Comparison of ENCODE assay signal across 14 cellular contexts in genomic region chr5:157821822-157822622, GRCh38. TPM values are rescaled to one million over a fixed set of nuclear protein-coding genes. Genes with fewer than 3 reads are reported as not detected.
A peak's percentile ranks its signal among the peaks of the same experiment; 100 is the strongest.
DNase-seq lines count a peak whose midpoint lies in the region; ATAC-seq, FAIRE-seq and TF ChIP-seq lines count a peak whose summit lies in the region.
"Had no signal": no experiment of that assay in that cellular context is flagged by ENCODE, and none has a peak within 500 bp of the region (broad histone marks: within the 10 kb centered on the region; RNA-seq: fewer than 3 reads in every experiment).

No MANE protein-coding gene starts in this region.

- no peak overlapping the region for H2BK120ac ChIP-seq in H9 (ENCODE audit: low read depth, low read length, poor library complexity, severe bottlenecking)

- no peak overlapping the region for H2BK15ac ChIP-seq in H9 (ENCODE audit: low read depth, low read length)

- no peak overlapping the region for H4K91ac ChIP-seq in H9 (ENCODE audit: insufficient read length, low read depth, low read length)

- no peak overlapping the region for H2BK5ac ChIP-seq in H9 (ENCODE audit: insufficient read length, low read length)

- no peak overlapping the region for H4K8ac ChIP-seq in H9 (replicated peaks; ENCODE audit: insufficient read length, low read depth, low read length)

- no peak for TF ChIP-seq POLR2A in testis (IDR thresholded peaks at IDR 0.05)

- H2BK12ac ChIP-seq in H9 (ENCODE audit: insufficient read length, low read depth, low read length) = no peak overlapping the region

- no peak overlapping the region for H3K4ac ChIP-seq in H9 (ENCODE audit: low read depth, low read length)

- FAIRE-seq in pancreas (lab: Jason Lieb, UNC) = no peak

- CTCF ChIA-PET in CD4-positive, alpha-beta memory T cell (lab: Charles Lee; ENCODE audit: partially characterized antibody) = interaction anchor here (0.9 to 2.6 kb wide), 5 partner anchors 9 to 173 kb away, joined by 4 to 12 read pairs (median 5); no protein-coding TSS in a partner anchor

- ATAC-seq in pancreas (peak in 3 of 4 donors; percentile 30 to 65 (median 42)), GM21526 (IDR thresholded peaks at IDR 0.05; ENCODE audit: low FRiP score, unreplicated experiment) (no peak)

- no peak for TF ChIP-seq CTCF in H9 (conservative IDR thresholded peaks at IDR 0.05)
- TF ChIP-seq CTCF in endodermal cell (conservative IDR thresholded peaks at IDR 0.05) = no peak
- TF ChIP-seq CTCF in pancreas (IDR thresholded peaks at IDR 0.05) = no peak
- TF ChIP-seq CTCF in testis (IDR thresholded peaks at IDR 0.05) = no peak

- intact Hi-C loops in CD4-positive, alpha-beta memory T cell (cut with micrococcal nuclease) = loop anchor here (5.0 kb wide), 1 partner anchor 35 kb away; the partner anchor contains the start of gene CLINT1
- intact Hi-C loops in pancreas (cut with DNase I) = no loop called here
- intact Hi-C loops in testis (cut with DNase I; ENCODE audit: low total_unique reads) = no loop called here

- H3K4me3 ChIP-seq in CD4-positive, alpha-beta memory T cell (ENCODE audit: low read length in 2 of 2) = no peak overlapping the region
- H3K4me3 ChIP-seq in endodermal cell (ENCODE audit: low read length) (no peak overlapping the region), pancreas (no peak overlapping the region), testis (no peak overlapping the region)
- H3K4me3 ChIP-seq: MG63 had no signal

- H3K4me2 ChIP-seq in H9 (ENCODE audit: insufficient read depth, insufficient read length, low read length) = no peak overlapping the region
- H3K4me2 ChIP-seq: SK-N-SH had no signal

- H3K14ac ChIP-seq in H9 (ENCODE audit: insufficient read depth, low read length) = no peak overlapping the region

- H3K4me1 ChIP-seq in CD4-positive, alpha-beta memory T cell (ENCODE audit: insufficient read depth, low read length) = peaks cover 20% of the 10 kb centered on the region
- H3K4me1 ChIP-seq in H9 (ENCODE audit: insufficient read depth, low read length) (peaks cover 3% of the 10 kb centered on the region; the same call in 1 of the 2 replicates), endodermal cell (ENCODE audit: control insufficient read depth, insufficient read depth, low read length) (peaks cover 3% of the 10 kb centered on the region), pancreas (peaks cover 6 to 39% (median 30%) of the 10 kb centered on the region in 3 donors), testis (peaks cover 13% of the 10 kb centered on the region)

- no CpG with 5 or more reads among the region's 7 CpGs for WGBS in H9 (ENCODE audit: extremely low coverage, insufficient read length, low lambda C conversion rate)
- WGBS in endodermal cell (ENCODE audit: insufficient coverage in 1 of 2, insufficient read length in 1 of 2), 2 experiments = 91 to 94% methylated on average over 5 to 7 of the region's 7 CpGs
- 81 to 87% methylated on average over 7 of the region's 7 CpGs for WGBS in pancreas, 2 donors
- whole genome bisulfite sequencing in testis, 2 donors = 86 to 88% methylated on average over 7 of the region's 7 CpGs

- H3K9ac ChIP-seq in H9 (ENCODE audit: extremely low read depth, insufficient read length, low read length) = no peak overlapping the region
- no peak overlapping the region for H3K9ac ChIP-seq in endodermal cell (ENCODE audit: extremely low read depth, low read length, poor library complexity, severe bottlenecking)
- H3K9ac ChIP-seq: SK-N-SH had no signal

- H3K23me2 ChIP-seq in H9 (ENCODE audit: insufficient read length, low read depth, low read length, poor library complexity, severe bottlenecking) = no peaks in the 10 kb centered on the region

- H3K27ac ChIP-seq in CD4-positive, alpha-beta memory T cell (ENCODE audit: low read depth, low read length) = no peak overlapping the region
- H3K27ac ChIP-seq in H9 (ENCODE audit: insufficient read length, low read depth, low read length) = no peak overlapping the region
- H3K27ac ChIP-seq in endodermal cell (ENCODE audit: low read depth, low read length) = no peak overlapping the region
- peak overlapping the region in 1 of 4 donors; percentile 9 for H3K27ac ChIP-seq in pancreas
- peak overlapping the region in 1 of 2 donors; percentile 23 for H3K27ac ChIP-seq in testis

- no peak overlapping the region for H4K5ac ChIP-seq in H9 (ENCODE audit: insufficient read length, low read depth, low read length)

- no peak overlapping the region for H3K18ac ChIP-seq in H9 (ENCODE audit: insufficient read length, low read depth, low read length)

- no peaks in the 10 kb centered on the region for H3K79me1 ChIP-seq in H9 (ENCODE audit: insufficient read depth, low read depth, low read length, poor library complexity, severe bottlenecking)

- POLR2A ChIA-PET in CD4-positive, alpha-beta memory T cell (lab: Charles Lee; ENCODE audit: partially characterized antibody) = no interaction called here

- peak overlapping the region in 2 of 8 donors; percentile 24 to 30 for H3K4me3 Mint-ChIP-seq in CD4-positive, alpha-beta memory T cell
- H3K4me3 Mint-ChIP-seq in H9 (no peak overlapping the region), endodermal cell (no peak overlapping the region)

- peaks cover 0 to 5% (median 0%) of the 10 kb centered on the region in 8 donors for H3K9me3 Mint-ChIP-seq in CD4-positive, alpha-beta memory T cell
- H3K9me3 Mint-ChIP-seq in H9 (no peaks in the 10 kb centered on the region), endodermal cell (peaks cover 2% of the 10 kb centered on the region)

- H3T11ph ChIP-seq in H9 (ENCODE audit: low read length) = no peak overlapping the region

- no peak overlapping the region for H3K23ac ChIP-seq in H9 (ENCODE audit: insufficient read length, low read depth, low read length)

- H3K27me3 ChIP-seq in CD4-positive, alpha-beta memory T cell (ENCODE audit: insufficient read depth, low read length) = no peaks in the 10 kb centered on the region
- H3K27me3 ChIP-seq in H9 (ENCODE audit: insufficient read depth, low read length) (no peaks in the 10 kb centered on the region), endodermal cell (ENCODE audit: control insufficient read depth, insufficient read depth, low read length, poor library complexity, severe bottlenecking) (no peaks in the 10 kb centered on the region), pancreas (no peaks in the 10 kb centered on the region), testis (no peaks in the 10 kb centered on the region)
- H3K27me3 ChIP-seq: MG63 had no signal

- peaks cover 27 to 46% (median 37%) of the 10 kb centered on the region in 4 donors for H3K4me1 Mint-ChIP-seq in CD4-positive, alpha-beta memory T cell
- H3K4me1 Mint-ChIP-seq in H9 (peaks cover 24 to 28% of the 10 kb centered on the region in 2 experiments), endodermal cell (peaks cover 33% of the 10 kb centered on the region)

- no peak for DNase-seq in CD4-positive, alpha-beta memory T cell
- DNase-seq in H9 (no peak), endodermal cell (no peak), pancreas (no peak), testis (no peak), NCI-H345 (lab: John Stamatoyannopoulos, UW) (no peak), AG08395 (ENCODE audit: low spot score) (no peak)
- DNase-seq: activated CD4-positive, alpha-beta T cell treated with anti-CD3 and anti-CD28 coated beads, Interleukin-2, amount 50 U/mL, for 1 hour; H7; MG63; NCI-H526; posterior cingulate gyrus; SK-N-SH had no signal

- no peaks in the 10 kb centered on the region for H3K9me3 ChIP-seq in CD4-positive, alpha-beta memory T cell (ENCODE audit: control insufficient read depth in 1 of 2, low read length in 2 of 2)
- H3K9me3 ChIP-seq in H9 (ENCODE audit: control insufficient read depth, low read depth, low read length) (no peaks in the 10 kb centered on the region), endodermal cell (ENCODE audit: control insufficient read depth, low read length) (peaks cover 4% of the 10 kb centered on the region), pancreas (no peaks in the 10 kb centered on the region), testis (no peaks in the 10 kb centered on the region)
- H3K9me3 ChIP-seq: SK-N-SH had no signal

- peaks cover 17 to 18% of the 10 kb centered on the region in 2 donors for H3K36me3 Mint-ChIP-seq in CD4-positive, alpha-beta memory T cell
- H3K36me3 Mint-ChIP-seq in H9 (ENCODE audit: insufficient read depth in 1 of 3, low read depth in 3 of 3) = peaks cover 0 to 7% (median 0%) of the 10 kb centered on the region in 3 experiments; a peak in 2 of 7 replicates
- H3K36me3 Mint-ChIP-seq in endodermal cell (ENCODE audit: low read depth) = peaks cover 4% of the 10 kb centered on the region

- H3K27me3 Mint-ChIP-seq in CD4-positive, alpha-beta memory T cell = no peaks in the 10 kb centered on the region
- H3K27me3 Mint-ChIP-seq in H9 (ENCODE audit: low read depth) (no peaks in the 10 kb centered on the region), endodermal cell (ENCODE audit: insufficient read depth) (no peaks in the 10 kb centered on the region)

- H2AK5ac ChIP-seq in H9 (ENCODE audit: insufficient read length, low read length) = no peak overlapping the region

- H3K36me3 ChIP-seq in CD4-positive, alpha-beta memory T cell (ENCODE audit: insufficient read depth, low read length) = no peaks in the 10 kb centered on the region
- H3K36me3 ChIP-seq in endodermal cell (ENCODE audit: control insufficient read depth, insufficient read depth, low read length) (peaks cover 10% of the 10 kb centered on the region), pancreas (no peaks in the 10 kb centered on the region), testis (ENCODE audit: low read depth, missing control alignments) (no peaks in the 10 kb centered on the region)

- H3K27ac Mint-ChIP-seq in CD4-positive, alpha-beta memory T cell = peak overlapping the region in 5 of 7 donors; percentile 28 to 63 (median 53)
- peak overlapping the region; percentile 4 to 79 (median 7); a peak in 3 of 7 replicates for H3K27ac Mint-ChIP-seq in H9
- peak overlapping the region; percentile 59 for H3K27ac Mint-ChIP-seq in endodermal cell

- no peak overlapping the region for H3K56ac ChIP-seq in H9 (ENCODE audit: insufficient read length, low read depth, low read length)

- no peak overlapping the region for H2BK20ac ChIP-seq in H9 (ENCODE audit: low read depth, low read length, poor library complexity, severe bottlenecking)

- H2AFZ ChIP-seq in H9 (ENCODE audit: low read length) = no peak overlapping the region

- H4K20me1 ChIP-seq in H9 (ENCODE audit: control insufficient read depth, insufficient read depth, insufficient read length) = no peaks in the 10 kb centered on the region

- H3K79me2 ChIP-seq in H9 (ENCODE audit: insufficient read depth, low read length) = peaks cover 5% of the 10 kb centered on the region; the same call in 1 of the 2 replicates

RNA-seq across cellular contexts. Expression of gene CLINT1, which starts 36.9 kb away (rescaled TPM):
- total RNA-seq in CD4-positive, alpha-beta memory T cell = 10 to 100 TPM; 70.5 to 73.9 TPM
- polyA plus RNA-seq in CD4-positive, alpha-beta memory T cell = 10 to 100 TPM; 80.9 to 88.2 TPM
- total RNA-seq in H9 (2021) = 74.0 and 79.1 TPM in 2 replicates
- 10 to 100 TPM; 91.6 to 92.7 TPM for total RNA-seq in endodermal cell
- polyA plus RNA-seq in endodermal cell (2013, experiment 1 of 2) = 66.8 TPM
- 56.7 TPM for polyA plus RNA-seq in endodermal cell (2013, experiment 2 of 2)
- total RNA-seq in pancreas = 10 to 100 TPM; 32.7 to 62.5 (median 37.9) TPM
- 10 to 100 TPM; 23.5 to 47.6 TPM for polyA plus RNA-seq in pancreas
- 10 to 100 TPM; 84.9 to 93.7 TPM for total RNA-seq in testis
- 45.4 TPM for polyA plus RNA-seq in testis (ENCODE audit: insufficient read depth, low read depth, low replicate concordance)

Comparison
In these comparisons a context has a peak if more than half of its experiments do, and no peak if none do; other contexts are left out.
1. H3K27ac Mint-ChIP-seq: peak in every context shown above with its lines; median percentile 59 in endodermal cell; 53 in CD4-positive, alpha-beta memory T cell; 7 in H9.